In the genomic region with DNA sequence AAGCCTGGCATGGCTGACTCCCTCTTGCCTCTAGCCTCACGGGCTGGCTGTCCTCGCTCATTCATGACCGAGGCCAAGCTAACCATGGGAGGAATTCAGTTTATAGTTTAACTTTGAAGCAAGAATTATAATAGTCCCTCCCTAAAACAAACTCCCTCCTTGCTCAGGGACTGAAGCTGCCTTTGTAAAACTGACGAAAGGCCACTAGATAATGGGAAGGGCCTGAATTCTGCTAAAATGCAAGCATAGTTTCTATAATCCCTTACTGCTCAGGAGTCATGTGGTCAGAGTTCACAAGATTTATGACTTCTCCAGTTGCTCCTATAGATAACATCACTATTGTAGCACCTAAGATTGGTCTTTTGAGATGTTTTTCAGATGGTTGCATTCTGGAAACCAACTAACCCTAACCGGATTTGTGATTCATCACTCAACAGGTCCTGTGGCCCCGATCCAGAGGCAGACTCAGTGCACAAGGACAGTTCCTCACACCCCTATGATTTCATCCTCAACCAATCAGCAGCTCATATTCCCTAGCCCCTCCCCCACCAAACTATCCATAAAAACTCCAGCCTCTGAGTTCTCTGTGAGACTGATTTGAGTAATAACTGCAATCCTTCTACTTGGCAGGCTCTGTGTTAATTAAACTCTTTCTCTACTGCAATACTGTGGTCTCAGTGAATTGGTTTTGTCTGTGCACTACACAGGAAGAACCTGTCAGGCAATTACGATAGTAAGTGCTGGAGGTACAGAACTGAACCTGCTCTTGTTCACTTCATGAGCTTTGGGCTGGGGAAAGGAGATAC, we compare ENCODE assay signal across 1 cellular context.
A peak's percentile ranks its signal among the peaks of the same experiment; 100 is the strongest.
TF ChIP-seq lines count a peak whose summit lies in the region.

No MANE protein-coding gene starts in this region.

TF ChIP-seq in K562, 482 proteins besides CTCF, POLR2A, EP300 and RAD21 (continued from another document):
- peak; percentile 93 for TF ChIP-seq MEIS2 (IDR thresholded peaks at IDR 0.05; ENCODE audit: partially characterized antibody)
- TF ChIP-seq ATF7 (IDR thresholded peaks at IDR 0.05) = peak; percentile 55; the same call in 1 of the 2 replicates
- 0 out of 2 replicates have a peak, but pooled peaks have one; percentile 44 for TF ChIP-seq CBX1 (IDR thresholded peaks at IDR 0.05; ENCODE audit: low read depth)
